ENCODE assay signal across 17 cellular contexts in genomic region chr21:44076316-44076715, GRCh38. TPM values are rescaled to one million over a fixed set of nuclear protein-coding genes. Genes with fewer than 3 reads are reported as not detected.
DNase-seq lines count a peak whose midpoint lies in the region; ATAC-seq and TF ChIP-seq lines count a peak whose summit lies in the region.
"Had no signal": no experiment of that assay in that cellular context is flagged by ENCODE, and none has a peak within 500 bp of the region (broad histone marks: within the 10 kb centered on the region; RNA-seq: fewer than 3 reads in every experiment).

No MANE protein-coding gene starts in this region.

- H3K27me3 ChIP-seq in CD8-positive, alpha-beta memory T cell (ENCODE audit: insufficient read depth, low read length, poor library complexity, severe bottlenecking) = no peaks in the 10 kb centered on the region
- H3K27me3 ChIP-seq in naive thymus-derived CD4-positive, alpha-beta T cell (ENCODE audit: control insufficient read depth in 2 of 2, insufficient read depth in 2 of 2, low read length in 2 of 2) = no peaks in the 10 kb centered on the region
- H3K27me3 ChIP-seq in tibial nerve = no peaks in the 10 kb centered on the region
- H3K27me3 ChIP-seq: BE2C had no signal

- H3K36me3 ChIP-seq in CD8-positive, alpha-beta memory T cell (ENCODE audit: insufficient read depth, low read length) = peaks cover 53% of the 10 kb centered on the region
- H3K36me3 ChIP-seq in naive thymus-derived CD4-positive, alpha-beta T cell (ENCODE audit: control insufficient read depth in 2 of 3, insufficient read depth in 3 of 3, low read length in 3 of 3) = peaks cover 10 to 76% (median 17%) of the 10 kb centered on the region in 3 experiments
- H3K36me3 ChIP-seq in tibial nerve = peaks cover 4 to 94% (median 5%) of the 10 kb centered on the region in 3 donors

- no peak for ATAC-seq in activated CD8-positive, alpha-beta T cell treated with anti-CD3 and anti-CD28 coated beads, Interleukin-2, amount 10 ng/mL, durations not matched to agents 7 days and 5 days
- no peak for ATAC-seq in naive thymus-derived CD4-positive, alpha-beta T cell

- WGBS in tibial nerve, 2 donors = 87 to 88% methylated on average over 5 of the region's 5 CpGs

- H3K36me3 Mint-ChIP-seq in activated naive CD4-positive, alpha-beta T cell treated with anti-CD3 and anti-CD28 coated beads, Interleukin-2, amount 50 U/mL, for 24 hours = peaks cover 23% of the 10 kb centered on the region
- peaks cover 59% of the 10 kb centered on the region for H3K36me3 Mint-ChIP-seq in activated naive CD4-positive, alpha-beta T cell treated with anti-CD3 and anti-CD28 coated beads, Interleukin-2, amount 10 ng/mL, durations not matched to agents 7 days and 5 days
- peaks cover 25 to 88% (median 42%) of the 10 kb centered on the region in 3 donors for H3K36me3 Mint-ChIP-seq in CD8-positive, alpha-beta memory T cell
- peaks cover 77% of the 10 kb centered on the region for H3K36me3 Mint-ChIP-seq in activated CD8-positive, alpha-beta T cell treated with anti-CD3 and anti-CD28 coated beads, Interleukin-2, amount 10 ng/mL, durations not matched to agents 7 days and 5 days (ENCODE audit: low read depth)
- peaks cover 8 to 59% (median 41%) of the 10 kb centered on the region in 5 donors for H3K36me3 Mint-ChIP-seq in naive thymus-derived CD4-positive, alpha-beta T cell

- no peak overlapping the region for H3K4me3 ChIP-seq in CD8-positive, alpha-beta memory T cell (ENCODE audit: low read length)
- no peak overlapping the region for H3K4me3 ChIP-seq in naive thymus-derived CD4-positive, alpha-beta T cell (ENCODE audit: low read length)
- no peak overlapping the region for H3K4me3 ChIP-seq in tibial nerve

- TF ChIP-seq CTCF in tibial nerve (IDR thresholded peaks at IDR 0.05) = no peak

- H3K9me3 Mint-ChIP-seq in activated naive CD4-positive, alpha-beta T cell treated with anti-CD3 and anti-CD28 coated beads, Interleukin-2, amount 50 U/mL, for 24 hours = no peaks in the 10 kb centered on the region
- no peaks in the 10 kb centered on the region for H3K9me3 Mint-ChIP-seq in activated naive CD4-positive, alpha-beta T cell treated with anti-CD3 and anti-CD28 coated beads, Interleukin-2, amount 10 ng/mL, durations not matched to agents 7 days and 5 days
- H3K9me3 Mint-ChIP-seq in CD8-positive, alpha-beta memory T cell = no peaks in the 10 kb centered on the region
- no peaks in the 10 kb centered on the region for H3K9me3 Mint-ChIP-seq in activated CD8-positive, alpha-beta T cell treated with anti-CD3 and anti-CD28 coated beads, Interleukin-2, amount 10 ng/mL, durations not matched to agents 7 days and 5 days (ENCODE audit: insufficient read depth)
- H3K9me3 Mint-ChIP-seq in naive thymus-derived CD4-positive, alpha-beta T cell = no peaks in the 10 kb centered on the region
- H3K9me3 Mint-ChIP-seq: HFFc6 had no signal

- H3K27ac ChIP-seq in CD8-positive, alpha-beta memory T cell (ENCODE audit: low read depth, low read length) = no peak overlapping the region
- peak overlapping the region; percentile 4 for H3K27ac ChIP-seq in naive thymus-derived CD4-positive, alpha-beta T cell (ENCODE audit: low read depth, low read length)
- no peak overlapping the region for H3K27ac ChIP-seq in tibial nerve
- H3K27ac ChIP-seq: HL-60 had no signal

- intact Hi-C loops in naive thymus-derived CD4-positive, alpha-beta T cell (cut with micrococcal nuclease) = no loop called here

- POLR2A ChIA-PET in CD8-positive, alpha-beta memory T cell (lab: Charles Lee) = no interaction called here
- POLR2A ChIA-PET in activated CD8-positive, alpha-beta T cell treated with anti-CD3 and anti-CD28 coated beads, Interleukin-2, amount 10 ng/mL, durations not matched to agents 7 days and 5 days (lab: Charles Lee) = interaction anchor here (0.6 kb wide), 1 partner anchor 234 kb away, joined by 10 read pairs; no protein-coding TSS in a partner anchor
- POLR2A ChIA-PET in naive thymus-derived CD4-positive, alpha-beta T cell (lab: Charles Lee) = interaction anchor here (0.7 to 1.1 kb wide), 2 partner anchors 13 to 145 kb away, joined by 3 to 4 read pairs; no protein-coding TSS in a partner anchor

- H3K4me3 Mint-ChIP-seq in activated naive CD4-positive, alpha-beta T cell treated with anti-CD3 and anti-CD28 coated beads, Interleukin-2, amount 50 U/mL, for 24 hours = no peak overlapping the region
- H3K4me3 Mint-ChIP-seq in activated naive CD4-positive, alpha-beta T cell treated with anti-CD3 and anti-CD28 coated beads, Interleukin-2, amount 10 ng/mL, durations not matched to agents 7 days and 5 days = no peak overlapping the region
- peak overlapping the region in 2 of 7 donors; percentile 9 to 39 for H3K4me3 Mint-ChIP-seq in CD8-positive, alpha-beta memory T cell
- H3K4me3 Mint-ChIP-seq in activated CD8-positive, alpha-beta T cell treated with anti-CD3 and anti-CD28 coated beads, Interleukin-2, amount 10 ng/mL, durations not matched to agents 7 days and 5 days = no peak overlapping the region
- no peak overlapping the region for H3K4me3 Mint-ChIP-seq in naive thymus-derived CD4-positive, alpha-beta T cell
- H3K4me3 Mint-ChIP-seq: HFFc6 had no signal

- H3K4me1 Mint-ChIP-seq in activated naive CD4-positive, alpha-beta T cell treated with anti-CD3 and anti-CD28 coated beads, Interleukin-2, amount 50 U/mL, for 24 hours = peaks cover 51% of the 10 kb centered on the region
- H3K4me1 Mint-ChIP-seq in activated naive CD4-positive, alpha-beta T cell treated with anti-CD3 and anti-CD28 coated beads, Interleukin-2, amount 10 ng/mL, durations not matched to agents 7 days and 5 days = peaks cover 47% of the 10 kb centered on the region
- peaks cover 48 to 71% (median 67%) of the 10 kb centered on the region in 3 donors for H3K4me1 Mint-ChIP-seq in CD8-positive, alpha-beta memory T cell
- peaks cover 58% of the 10 kb centered on the region for H3K4me1 Mint-ChIP-seq in activated CD8-positive, alpha-beta T cell treated with anti-CD3 and anti-CD28 coated beads, Interleukin-2, amount 10 ng/mL, durations not matched to agents 7 days and 5 days (ENCODE audit: low read depth)
- peaks cover 22 to 58% (median 46%) of the 10 kb centered on the region in 7 donors for H3K4me1 Mint-ChIP-seq in naive thymus-derived CD4-positive, alpha-beta T cell

- TF ChIP-seq EP300 in tibial nerve (IDR thresholded peaks at IDR 0.05) = no peak

- no peaks in the 10 kb centered on the region for H3K9me3 ChIP-seq in CD8-positive, alpha-beta memory T cell (ENCODE audit: low read length)
- H3K9me3 ChIP-seq in naive thymus-derived CD4-positive, alpha-beta T cell (ENCODE audit: control insufficient read depth in 2 of 3, low read length in 3 of 3) = no peaks in the 10 kb centered on the region
- H3K9me3 ChIP-seq in tibial nerve = no peaks in the 10 kb centered on the region
- H3K9me3 ChIP-seq: BE2C had no signal

- TF ChIP-seq POLR2A in tibial nerve (IDR thresholded peaks at IDR 0.05) = no peak

- H3K27ac Mint-ChIP-seq in activated naive CD4-positive, alpha-beta T cell treated with anti-CD3 and anti-CD28 coated beads, Interleukin-2, amount 50 U/mL, for 24 hours = peak overlapping the region; percentile 36
- no peak overlapping the region for H3K27ac Mint-ChIP-seq in activated naive CD4-positive, alpha-beta T cell treated with anti-CD3 and anti-CD28 coated beads, Interleukin-2, amount 10 ng/mL, durations not matched to agents 7 days and 5 days
- peak overlapping the region; percentile 14 to 94 (median 67) for H3K27ac Mint-ChIP-seq in CD8-positive, alpha-beta memory T cell
- H3K27ac Mint-ChIP-seq in activated CD8-positive, alpha-beta T cell treated with anti-CD3 and anti-CD28 coated beads, Interleukin-2, amount 10 ng/mL, durations not matched to agents 7 days and 5 days = peak overlapping the region; percentile 4
- H3K27ac Mint-ChIP-seq in naive thymus-derived CD4-positive, alpha-beta T cell = peak overlapping the region in 8 of 9 donors; percentile 16 to 97 (median 68)
- H3K27ac Mint-ChIP-seq: HFFc6 had no signal

- DNase-seq in activated naive CD4-positive, alpha-beta T cell treated with anti-CD3 and anti-CD28 coated beads, Interleukin-2, amount 10 ng/mL, durations not matched to agents 7 days and 5 days = no peak
- no peak for DNase-seq in CD8-positive, alpha-beta memory T cell
- DNase-seq in activated CD8-positive, alpha-beta T cell treated with anti-CD3 and anti-CD28 coated beads, Interleukin-2, amount 10 ng/mL, durations not matched to agents 7 days and 5 days = no peak
- DNase-seq in naive thymus-derived CD4-positive, alpha-beta T cell = no peak
- DNase-seq in tibial nerve (ENCODE audit: low spot score in 2 of 2) = no peak
- no peak for DNase-seq in anterior cingulate cortex (lab: John Stamatoyannopoulos, UW)
- DNase-seq: BE2C, DMS153, EL, GOT3, HFFc6, KBM-7, NCI-H1436 treated with DMSO at 0.1 percent for 48 hours, NCI-H2081, NCI-H524 had no signal

- H3K27me3 Mint-ChIP-seq in activated naive CD4-positive, alpha-beta T cell treated with anti-CD3 and anti-CD28 coated beads, Interleukin-2, amount 50 U/mL, for 24 hours = no peaks in the 10 kb centered on the region
- no peaks in the 10 kb centered on the region for H3K27me3 Mint-ChIP-seq in activated naive CD4-positive, alpha-beta T cell treated with anti-CD3 and anti-CD28 coated beads, Interleukin-2, amount 10 ng/mL, durations not matched to agents 7 days and 5 days
- H3K27me3 Mint-ChIP-seq in CD8-positive, alpha-beta memory T cell = no peaks in the 10 kb centered on the region
- H3K27me3 Mint-ChIP-seq in activated CD8-positive, alpha-beta T cell treated with anti-CD3 and anti-CD28 coated beads, Interleukin-2, amount 10 ng/mL, durations not matched to agents 7 days and 5 days (ENCODE audit: low read depth) = no peaks in the 10 kb centered on the region
- H3K27me3 Mint-ChIP-seq in naive thymus-derived CD4-positive, alpha-beta T cell = no peaks in the 10 kb centered on the region

- H3K4me1 ChIP-seq in CD8-positive, alpha-beta memory T cell (ENCODE audit: insufficient read depth, low read length) = peaks cover 31% of the 10 kb centered on the region
- H3K4me1 ChIP-seq in naive thymus-derived CD4-positive, alpha-beta T cell (ENCODE audit: control insufficient read depth in 2 of 2, insufficient read depth in 2 of 2, low read length in 2 of 2) = peaks cover 4 to 25% of the 10 kb centered on the region in 2 donors
- no peaks in the 10 kb centered on the region for H3K4me1 ChIP-seq in tibial nerve
- H3K4me1 ChIP-seq: BE2C had no signal

- CTCF ChIA-PET in activated naive CD4-positive, alpha-beta T cell treated with anti-CD3 and anti-CD28 coated beads, Interleukin-2, amount 10 ng/mL, durations not matched to agents 7 days and 5 days (lab: Charles Lee) = interaction anchor here (1.5 kb wide), 1 partner anchor 12 kb away, joined by 3 read pairs; no protein-coding TSS in a partner anchor
- CTCF ChIA-PET in CD8-positive, alpha-beta memory T cell (lab: Charles Lee) = interaction anchor here (3.0 to 3.2 kb wide), 2 partner anchors 8 to 11 kb away, joined by 11 to 19 read pairs; no protein-coding TSS in a partner anchor
- CTCF ChIA-PET in activated CD8-positive, alpha-beta T cell treated with anti-CD3 and anti-CD28 coated beads, Interleukin-2, amount 10 ng/mL, durations not matched to agents 7 days and 5 days (lab: Charles Lee) = interaction anchor here (1.0 to 2.0 kb wide), 3 partner anchors 9 to 55 kb away, joined by 3 to 6 read pairs (median 3); no protein-coding TSS in a partner anchor
- CTCF ChIA-PET in naive thymus-derived CD4-positive, alpha-beta T cell (lab: Charles Lee) = interaction anchor here (1.0 kb wide), 1 partner anchor 725 kb away, joined by 3 read pairs; the partner anchor contains the start of gene UBE2G2

RNA-seq across cellular contexts. Expression of gene PWP2, which starts 30.9 kb away (rescaled TPM):
- total RNA-seq in CD8-positive, alpha-beta memory T cell = 10 to 100 TPM; 10.4 to 15.5 TPM
- polyA plus RNA-seq in CD8-positive, alpha-beta memory T cell = 13.2 TPM
- 1 to 10 TPM; 2.9 to 8.0 TPM for total RNA-seq in activated CD8-positive, alpha-beta T cell treated with anti-CD3 and anti-CD28 coated beads, Interleukin-2, amount 10 ng/mL, durations not matched to agents 7 days and 5 days
- 10 to 100 TPM; 12.0 to 42.3 (median 23.0) TPM for total RNA-seq in naive thymus-derived CD4-positive, alpha-beta T cell
- polyA plus RNA-seq in naive thymus-derived CD4-positive, alpha-beta T cell = 10 to 100 TPM in 1 of 2 donors, 1 to 10 TPM in 1; 8.7 to 17.9 TPM
- total RNA-seq in tibial nerve = 10 to 100 TPM in 3 of 4 donors, 1 to 10 TPM in 1; 4.7 to 22.0 (median 14.2) TPM

RNA-seq across cellular contexts. Expression of gene GATD3, which starts 57.2 kb away (rescaled TPM):
- total RNA-seq in CD8-positive, alpha-beta memory T cell = 1 to 10 TPM; 7.6 to 9.0 TPM
- polyA plus RNA-seq in CD8-positive, alpha-beta memory T cell = 47.3 TPM
- total RNA-seq in activated CD8-positive, alpha-beta T cell treated with anti-CD3 and anti-CD28 coated beads, Interleukin-2, amount 10 ng/mL, durations not matched to agents 7 days and 5 days = 10 to 100 TPM in 1 of 2 experiments, 1 to 10 TPM in 1; 8.2 to 10.6 TPM
- 10 to 100 TPM; 13.3 to 47.8 (median 46.5) TPM for total RNA-seq in naive thymus-derived CD4-positive, alpha-beta T cell
- 10 to 100 TPM; 51.2 to 56.8 TPM for polyA plus RNA-seq in naive thymus-derived CD4-positive, alpha-beta T cell
- 10 to 100 TPM; 14.9 to 45.0 (median 30.2) TPM for total RNA-seq in tibial nerve
